26 cellular contexts compared by ENCODE assay signal in genomic region chr20:35750611-35751010, GRCh38.
"Had no signal": no experiment of that assay in that cellular context is flagged by ENCODE, and none has a peak within 500 bp of the region (broad histone marks: within the 10 kb centered on the region; RNA-seq: fewer than 3 reads in every experiment).

No MANE protein-coding gene starts in this region.

- H3K4me1 ChIP-seq: left ventricle myocardium inferior, right atrium auricular region, stomach, testis, thyroid gland, upper lobe of right lung, uterus had no signal

- H3K9me3 ChIP-seq: left ventricle myocardium inferior, mucosa of descending colon, neutrophil, ovary, right atrium auricular region, stomach, testis, thyroid gland, upper lobe of right lung, uterus had no signal

- H3K36me3 ChIP-seq: left ventricle myocardium inferior, neutrophil, ovary, right atrium auricular region, stomach, thyroid gland, upper lobe of right lung, uterus had no signal

- ATAC-seq: mucosa of descending colon; naive thymus-derived CD4-positive, alpha-beta T cell; natural killer cell treated with Interleukin-12 subunit alpha and Interleukin-12 subunit beta and Interleukin-15 and Interleukin-18, amount 100 ng/mL, for 72 hours; sciatic nerve; stimulated activated naive B cell treated with anti-CD40 and anti-IgM and Interleukin-4, amounts not matched to agents 10 μg/mL and 1 μg/mL and 100 μg/mL, for 72 hours; stimulated activated naive CD8-positive, alpha-beta T cell treated with anti-CD3 and anti-CD28 coated beads, Interleukin-15, Interleukin-2, amounts not matched to agents 100 U/mL and 50 U/mL, for 24 hours; upper lobe of right lung had no signal

- DNase-seq: islet precursor cell; left ventricle myocardium inferior; midbrain; mucosa of descending colon; naive thymus-derived CD4-positive, alpha-beta T cell; occipital lobe; ovary; stimulated activated CD4-positive, alpha-beta T cell treated with anti-CD3 and anti-CD28 coated beads, Interleukin-12 subunit alpha, Interleukin-12 subunit beta, amount 100 ng/mL, for 4 hours; stimulated activated CD4-positive, alpha-beta T cell treated with anti-CD3 and anti-CD28 coated beads, Interleukin-15, amount 100 ng/mL, for 24 hours; stimulated activated CD4-positive, alpha-beta T cell treated with anti-CD3 and anti-CD28 coated beads, Interleukin-2, amount 100 ng/mL, for 24 hours; stimulated activated CD4-positive, alpha-beta T cell treated with anti-CD3 and anti-CD28 coated beads, Interleukin-4, amount 100 ng/mL, for 1 hour; stimulated activated naive B cell treated with anti-CD40 and anti-IgM and Interleukin-4, amounts not matched to agents 10 μg/mL and 1 μg/mL and 100 μg/mL, for 72 hours; stimulated activated naive CD8-positive, alpha-beta T cell treated with anti-CD3 and anti-CD28 coated beads, Interleukin-15, Interleukin-2, amounts not matched to agents 100 U/mL and 50 U/mL, for 24 hours; stomach; testis; thyroid gland; trophoblast cell; upper lobe of right lung; uterus had no signal

- H3K27me3 ChIP-seq: hepatocyte, neutrophil, ovary, right atrium auricular region, stomach, testis, thyroid gland, upper lobe of right lung, uterus had no signal

- H3K4me3 ChIP-seq: hepatocyte, left ventricle myocardium inferior, lung, mucosa of descending colon, ovary, right atrium auricular region, skin epidermis, stomach, testis, thyroid gland, upper lobe of right lung, uterus had no signal

- H3K79me2 ChIP-seq: hepatocyte had no signal

- H3K4me2 ChIP-seq: hepatocyte had no signal

- H2AFZ ChIP-seq: hepatocyte had no signal

- H3K27ac ChIP-seq: hepatocyte, left ventricle myocardium inferior, neutrophil, ovary, right atrium auricular region, skin epidermis, stomach, testis, thyroid gland, upper lobe of right lung, uterus had no signal
